14 cellular contexts compared by ENCODE assay signal in genomic region chr10:85012305-85012704, GRCh38.
"Had no signal": no experiment of that assay in that cellular context is flagged by ENCODE, and none has a peak within 500 bp of the region (broad histone marks: within the 10 kb centered on the region; RNA-seq: fewer than 3 reads in every experiment).

No MANE protein-coding gene starts in this region.

- H3K27ac ChIP-seq: brain microvascular endothelial cell, pancreas, tibial artery, uterus had no signal

- DNase-seq: activated CD4-positive, alpha-beta T cell treated with anti-CD3 and anti-CD28 coated beads, Interleukin-2, amount 50 U/mL, for 4 hours; activated effector memory CD4-positive, alpha-beta T cell treated with Interleukin-2 at 50 U/mL for 16 hours; activated T-cell treated with anti-CD3 and anti-CD28 coated beads, Interleukin-2, amount 50 U/mL, for 1 hour; brain microvascular endothelial cell; immature natural killer cell; left colon; naive B cell; pancreas; retina; stimulated activated CD4-positive, alpha-beta T cell treated with anti-CD3 and anti-CD28 coated beads, Interleukin-4, amount 100 ng/mL, for 4 hours; tibial artery; uterus had no signal

- ATAC-seq: activated CD4-positive, CD25-positive, alpha-beta regulatory T cell treated with anti-CD3 and anti-CD28 coated beads, Interleukin-2, amount 50 U/mL, for 24 hours; left colon; pancreas had no signal

- H3K4me3 Mint-ChIP-seq: activated naive CD4-positive, alpha-beta T cell treated with anti-CD3 and anti-CD28 coated beads, Interleukin-2, amount 50 U/mL, for 24 hours; immature natural killer cell; naive B cell had no signal

- H3K4me1 ChIP-seq: tibial artery, uterus had no signal

- H3K27me3 ChIP-seq: brain microvascular endothelial cell, pancreas, tibial artery, uterus had no signal

- H3K9me3 ChIP-seq: pancreas, tibial artery, uterus had no signal

- H3K27me3 Mint-ChIP-seq: activated naive CD4-positive, alpha-beta T cell treated with anti-CD3 and anti-CD28 coated beads, Interleukin-2, amount 50 U/mL, for 24 hours; naive B cell had no signal

- H3K4me3 ChIP-seq: pancreas, tibial artery, uterus had no signal

- H3K36me3 ChIP-seq: brain microvascular endothelial cell, pancreas, tibial artery, uterus had no signal

- H3K4me1 Mint-ChIP-seq: activated naive CD4-positive, alpha-beta T cell treated with anti-CD3 and anti-CD28 coated beads, Interleukin-2, amount 50 U/mL, for 24 hours; immature natural killer cell; naive B cell had no signal

- H3K36me3 Mint-ChIP-seq: activated naive CD4-positive, alpha-beta T cell treated with anti-CD3 and anti-CD28 coated beads, Interleukin-2, amount 50 U/mL, for 24 hours; immature natural killer cell; naive B cell had no signal

- H3K27ac Mint-ChIP-seq: activated naive CD4-positive, alpha-beta T cell treated with anti-CD3 and anti-CD28 coated beads, Interleukin-2, amount 50 U/mL, for 24 hours; immature natural killer cell; naive B cell had no signal
